In genomic region chr5:141623197-141623596, GRCh38 we compare ENCODE assay signal across 10 cellular contexts. TPM values are rescaled to one million over a fixed set of nuclear protein-coding genes. Genes with fewer than 3 reads are reported as not detected.
DNase-seq lines count a peak whose midpoint lies in the region; ATAC-seq lines count a peak whose summit lies in the region.
"Had no signal": no experiment of that assay in that cellular context is flagged by ENCODE, and none has a peak within 500 bp of the region (broad histone marks: within the 10 kb centered on the region; RNA-seq: fewer than 3 reads in every experiment).

No MANE protein-coding gene starts in this region.

- peaks cover 27% of the 10 kb centered on the region for H3K4me1 Mint-ChIP-seq in activated CD4-positive, alpha-beta T cell treated with anti-CD3 and anti-CD28 coated beads, Interleukin-2, amount 10 ng/mL, durations not matched to agents 24 days and 14 days

- H3K9me3 Mint-ChIP-seq in activated CD4-positive, alpha-beta T cell treated with anti-CD3 and anti-CD28 coated beads, Interleukin-2, amount 10 ng/mL, durations not matched to agents 24 days and 14 days: no peaks in the 10 kb centered on the region

- peak; percentile 65 for ATAC-seq in HG02884 (IDR thresholded peaks at IDR 0.05; ENCODE audit: unreplicated experiment)
- ATAC-seq: A549 had no signal

- H3K27ac ChIP-seq in skin epidermis: peak overlapping the region in 14 of 21 experiments; percentile 10 to 83 (median 65)
- H3K27ac ChIP-seq: A549 had no signal

- peak overlapping the region; percentile 77 for H3K27ac Mint-ChIP-seq in activated CD4-positive, alpha-beta T cell treated with anti-CD3 and anti-CD28 coated beads, Interleukin-2, amount 10 ng/mL, durations not matched to agents 24 days and 14 days

- H3K4me3 ChIP-seq in skin epidermis: no peak overlapping the region
- H3K4me3 ChIP-seq: A549 had no signal

- H3K36me3 Mint-ChIP-seq in activated CD4-positive, alpha-beta T cell treated with anti-CD3 and anti-CD28 coated beads, Interleukin-2, amount 10 ng/mL, durations not matched to agents 24 days and 14 days (ENCODE audit: low read depth): peaks cover 52% of the 10 kb centered on the region

- H3K4me3 Mint-ChIP-seq in activated CD4-positive, alpha-beta T cell treated with anti-CD3 and anti-CD28 coated beads, Interleukin-2, amount 10 ng/mL, durations not matched to agents 24 days and 14 days: peak overlapping the region; percentile 63

- no peaks in the 10 kb centered on the region for H3K27me3 Mint-ChIP-seq in activated CD4-positive, alpha-beta T cell treated with anti-CD3 and anti-CD28 coated beads, Interleukin-2, amount 10 ng/mL, durations not matched to agents 24 days and 14 days

- peak; percentile 76 for DNase-seq in activated CD4-positive, alpha-beta T cell treated with anti-CD3 and anti-CD28 coated beads, Interleukin-2, amount 10 ng/mL, durations not matched to agents 24 days and 14 days
- no peak for DNase-seq in activated CD4-positive, alpha-beta T cell treated with anti-CD3 and anti-CD28 coated beads for 4 hours
- DNase-seq in RPMI8226 (peak; percentile 61), NCI-H2171 (lab: John Stamatoyannopoulos, UW) (no peak), cerebellar cortex (ENCODE audit: low spot score) (no peak), RKO (ENCODE audit: low spot score) (no peak)
- DNase-seq: kidney glomerular epithelial cell had no signal

- intact Hi-C loops in activated CD4-positive, alpha-beta T cell treated with anti-CD3 and anti-CD28 coated beads, Interleukin-2, amount 10 ng/mL, durations not matched to agents 24 days and 14 days (cut with micrococcal nuclease): loop anchor here (1.0 kb wide), 2 partner anchors 13 to 31 kb away; partner anchors contain the start of genes HDAC3 and RELL2

RNA-seq across cellular contexts. Expression of gene DIAPH1, which starts 4.4 kb away (rescaled TPM):
- total RNA-seq in activated CD4-positive, alpha-beta T cell treated with anti-CD3 and anti-CD28 coated beads, Interleukin-2, amount 10 ng/mL, durations not matched to agents 24 days and 14 days: 225 and 232 TPM in 2 replicates

RNA-seq across cellular contexts. Expression of gene HDAC3, which starts 13.5 kb away (rescaled TPM):
- total RNA-seq in activated CD4-positive, alpha-beta T cell treated with anti-CD3 and anti-CD28 coated beads, Interleukin-2, amount 10 ng/mL, durations not matched to agents 24 days and 14 days: 88.1 and 92.3 TPM in 2 replicates

RNA-seq across cellular contexts. Expression of gene RELL2, which starts 13.6 kb away (rescaled TPM):
- 24.1 TPM in 2 replicates for total RNA-seq in activated CD4-positive, alpha-beta T cell treated with anti-CD3 and anti-CD28 coated beads, Interleukin-2, amount 10 ng/mL, durations not matched to agents 24 days and 14 days

RNA-seq across cellular contexts. Expression of gene FCHSD1, which starts 28.0 kb away (rescaled TPM):
- 33.1 and 34.5 TPM in 2 replicates for total RNA-seq in activated CD4-positive, alpha-beta T cell treated with anti-CD3 and anti-CD28 coated beads, Interleukin-2, amount 10 ng/mL, durations not matched to agents 24 days and 14 days

RNA-seq across cellular contexts. Expression of gene ARAP3, which starts 58.8 kb away (rescaled TPM):
- 9.2 and 10.9 TPM in 2 replicates for total RNA-seq in activated CD4-positive, alpha-beta T cell treated with anti-CD3 and anti-CD28 coated beads, Interleukin-2, amount 10 ng/mL, durations not matched to agents 24 days and 14 days

Comparison
In these comparisons a context has a peak if more than half of its experiments do, and no peak if none do; other contexts are left out.
1. DNase-seq: peak in activated CD4-positive, alpha-beta T cell treated with anti-CD3 and anti-CD28 coated beads, Interleukin-2, amount 10 ng/mL, durations not matched to agents 24 days and 14 days (single experiment) and RPMI8226 (single experiment); none in activated CD4-positive, alpha-beta T cell treated with anti-CD3 and anti-CD28 coated beads for 4 hours (0 of 2), NCI-H2171 (single experiment), cerebellar cortex (single experiment) and RKO (single experiment).